8 cellular contexts compared by ENCODE assay signal in the genomic region with DNA sequence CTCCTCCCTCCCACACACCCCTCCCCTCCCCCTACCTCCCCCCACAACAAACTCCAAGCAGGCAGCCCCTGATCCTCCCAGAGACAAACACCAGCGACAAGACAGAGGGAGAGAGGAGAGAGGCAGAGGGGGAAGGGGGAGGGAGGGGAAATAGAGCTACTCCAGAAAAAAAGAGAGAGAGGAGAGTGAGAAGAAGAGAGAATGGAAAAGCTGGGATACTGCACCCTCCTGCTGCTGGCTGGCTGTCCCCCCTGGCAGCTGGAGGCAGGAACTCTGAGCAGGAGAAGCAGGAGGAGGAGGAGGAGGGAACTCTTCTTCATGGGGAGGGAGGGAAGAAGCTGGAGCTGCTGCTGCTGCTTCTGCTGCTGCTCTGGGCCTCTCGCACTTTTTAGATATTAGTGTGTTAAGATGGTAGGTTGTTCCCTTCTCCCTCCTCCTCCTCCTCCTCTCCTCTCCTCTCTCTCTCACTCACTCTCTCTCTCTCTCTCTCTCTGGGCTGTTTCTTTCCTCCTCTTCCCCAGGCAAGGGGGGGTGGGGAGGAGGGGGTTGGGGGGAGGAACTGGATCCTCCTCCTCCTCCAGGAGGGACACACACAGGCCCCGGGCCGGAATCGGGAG. TPM values are rescaled to one million over a fixed set of nuclear protein-coding genes. Genes with fewer than 3 reads are reported as not detected.
DNase-seq lines count a peak whose midpoint lies in the region; ATAC-seq, FAIRE-seq and TF ChIP-seq lines count a peak whose summit lies in the region.

No MANE protein-coding gene starts in this region.

- CTCF ChIA-PET in A673 (lab: Charles Lee): interaction anchor here (0.5 to 0.7 kb wide), 2 partner anchors 12 to 117 kb away, joined by 6 to 17 read pairs; no protein-coding TSS in a partner anchor

- H3K4me1 ChIP-seq in A673 (ENCODE audit: insufficient read depth, low read length, poor library complexity, severe bottlenecking): peaks cover 38% of the 10 kb centered on the region
- no peaks in the 10 kb centered on the region for H3K4me1 ChIP-seq in small intestine (ENCODE audit: control insufficient read depth in 2 of 2, insufficient read depth in 1 of 2, low read depth in 1 of 2, low read length in 1 of 2)

- H3K27me3 ChIP-seq in A673 (replicated peaks; ENCODE audit: insufficient read depth, low read depth, low read length, poor library complexity): no peaks in the 10 kb centered on the region
- no peaks in the 10 kb centered on the region for H3K27me3 ChIP-seq in small intestine (ENCODE audit: control insufficient read depth in 2 of 2, insufficient read depth in 2 of 2, low read length in 2 of 2)

- intact Hi-C loops in A673 (cut with micrococcal nuclease; ENCODE audit: unreplicated experiment): loop anchor here (5.0 to 10.0 kb wide), 3 partner anchors 196 to 276 kb away; a partner anchor contains a TSS

- H3K9me3 ChIP-seq in A673 (ENCODE audit: low read depth, low read length, poor library complexity, severe bottlenecking) (no peaks in the 10 kb centered on the region), small intestine (ENCODE audit: control insufficient read depth, low read depth) (no peaks in the 10 kb centered on the region)

- ATAC-seq in GM18907 (IDR thresholded peaks at IDR 0.05; ENCODE audit: unreplicated experiment) (peak; percentile 17), GM19455 (IDR thresholded peaks at IDR 0.05; ENCODE audit: unreplicated experiment) (no peak)

- FAIRE-seq in small intestine (lab: Jason Lieb, UNC): no peak

- H3K36me3 ChIP-seq in A673 (ENCODE audit: insufficient read depth, low read length, poor library complexity, severe bottlenecking) (no peaks in the 10 kb centered on the region), small intestine (ENCODE audit: control insufficient read depth in 2 of 2, insufficient read depth in 2 of 2, low read length in 2 of 2) (no peaks in the 10 kb centered on the region)

- H3K4me3 ChIP-seq in A673 (ENCODE audit: low read depth, low read length, poor library complexity, severe bottlenecking): peak overlapping the region; percentile 75
- peak overlapping the region; percentile 68 for H3K4me3 ChIP-seq in LNCaP clone FGC (ENCODE audit: low read depth, low read length)
- peak overlapping the region; percentile 74 to 92 for H3K4me3 ChIP-seq in small intestine (ENCODE audit: low read depth in 1 of 2, low read length in 2 of 2)

- WGBS in small intestine, 3 donors: 0% methylated on average over 5 of the region's 5 CpGs

- H3K27ac ChIP-seq in A673 (ENCODE audit: low read depth, low read length, poor library complexity, severe bottlenecking) (peak overlapping the region; percentile 86), small intestine (ENCODE audit: low read depth in 1 of 2, low read length in 1 of 2) (peak overlapping the region; percentile 79 to 86)

- BruUV-seq in A673 (replicated peaks; lab: Mats Ljungman, UMichigan): no TSS peak

- DNase-seq in A673 (ENCODE audit: low spot score): peak; percentile 94
- no peak for DNase-seq in LNCaP clone FGC (ENCODE audit: low read depth)
- peak; percentile 84 for DNase-seq in SK-N-DZ (ENCODE audit: low spot score)
- DNase-seq in brain pericyte (ENCODE audit: low read depth, low spot score): peak; percentile 59
- DNase-seq in iris pigment epithelial cell (ENCODE audit: low read depth): peak; percentile 67
- DNase-seq in small intestine: no peak

- POLR2A ChIA-PET in A673 (lab: Charles Lee; ENCODE audit: low non-redundant PET): interaction anchor here (0.7 kb wide), 1 partner anchor 223 kb away, joined by 7 read pairs; no protein-coding TSS in a partner anchor

- TF ChIP-seq CTCF in A673 (conservative IDR thresholded peaks at IDR 0.05; ENCODE audit: low read depth, low read length) (no peak), LNCaP clone FGC (IDR thresholded peaks at IDR 0.05; ENCODE audit: control insufficient read depth, extremely low read depth, insufficient read depth) (no peak)

RNA-seq across cellular contexts. Expression of a gene that starts 0.4 kb away (rescaled TPM):
- total RNA-seq in A673 (2021): 77.2 and 106 TPM in 2 replicates
- 21.3 and 23.1 TPM in 2 replicates for polyA plus RNA-seq in SK-N-DZ (2014; cell fraction: cytosol; rRNA removed)
- polyA plus RNA-seq in SK-N-DZ (2014; cell fraction: nucleus; rRNA removed): 39.8 and 51.8 TPM in 2 replicates
- polyA plus RNA-seq in small intestine: 10 to 100 TPM in 1 of 3 donors, 1 to 10 TPM in 2; 4.9 to 10.5 (median 4.9) TPM

Comparison
In these comparisons a context has a peak if more than half of its experiments do, and no peak if none do; other contexts are left out.
1. DNase-seq: peak in A673 (single experiment), SK-N-DZ (single experiment), brain pericyte (single experiment) and iris pigment epithelial cell (single experiment); none in LNCaP clone FGC (single experiment) and small intestine (single experiment).
2. Peak in every context shown above with its lines, with median percentiles within 50 percentile points of each other: H3K4me3 ChIP-seq.